In the genomic region with DNA sequence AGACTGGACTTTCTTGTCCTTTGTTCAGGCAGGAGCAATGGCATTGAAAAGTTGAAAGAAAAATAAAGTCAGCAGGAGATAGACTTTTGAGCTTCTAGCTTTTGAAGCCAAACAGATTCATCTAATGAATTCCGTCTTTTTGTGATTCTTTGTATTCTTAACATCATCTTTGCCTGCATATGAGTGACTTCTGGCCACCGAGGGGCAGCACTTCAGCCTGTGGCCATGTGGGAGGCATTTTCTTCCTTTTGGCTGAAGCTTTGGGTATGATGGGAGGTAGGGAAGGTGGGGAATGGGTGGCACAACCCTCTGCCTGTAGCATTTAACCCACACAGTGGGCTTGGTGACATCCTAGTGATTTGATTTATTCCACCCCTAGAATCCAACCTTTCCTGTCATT, we compare ENCODE assay signal across 1 cellular context.
TF ChIP-seq lines count a peak whose summit lies in the region.

No MANE protein-coding gene starts in this region.

TF ChIP-seq in liver, 16 proteins besides CTCF, POLR2A, EP300 and RAD21 (continued from another document):
- TF ChIP-seq, protein P1, sequence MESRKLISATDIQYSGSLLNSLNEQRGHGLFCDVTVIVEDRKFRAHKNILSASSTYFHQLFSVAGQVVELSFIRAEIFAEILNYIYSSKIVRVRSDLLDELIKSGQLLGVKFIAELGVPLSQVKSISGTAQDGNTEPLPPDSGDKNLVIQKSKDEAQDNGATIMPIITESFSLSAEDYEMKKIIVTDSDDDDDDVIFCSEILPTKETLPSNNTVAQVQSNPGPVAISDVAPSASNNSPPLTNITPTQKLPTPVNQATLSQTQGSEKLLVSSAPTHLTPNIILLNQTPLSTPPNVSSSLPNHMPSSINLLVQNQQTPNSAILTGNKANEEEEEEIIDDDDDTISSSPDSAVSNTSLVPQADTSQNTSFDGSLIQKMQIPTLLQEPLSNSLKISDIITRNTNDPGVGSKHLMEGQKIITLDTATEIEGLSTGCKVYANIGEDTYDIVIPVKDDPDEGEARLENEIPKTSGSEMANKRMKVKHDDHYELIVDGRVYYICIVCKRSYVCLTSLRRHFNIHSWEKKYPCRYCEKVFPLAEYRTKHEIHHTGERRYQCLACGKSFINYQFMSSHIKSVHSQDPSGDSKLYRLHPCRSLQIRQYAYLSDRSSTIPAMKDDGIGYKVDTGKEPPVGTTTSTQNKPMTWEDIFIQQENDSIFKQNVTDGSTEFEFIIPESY (IDR thresholded peaks at IDR 0.05) = no peak
- TF ChIP-seq NR2F2 (IDR thresholded peaks at IDR 0.05) = no peak
- TF ChIP-seq FOXA2 (IDR thresholded peaks at IDR 0.05) = no peak
- no peak for TF ChIP-seq YY1 (IDR thresholded peaks at IDR 0.05)
- no peak for TF ChIP-seq RXRA (IDR thresholded peaks at IDR 0.05)
- TF ChIP-seq HNF4G (IDR thresholded peaks at IDR 0.05) = no peak
- no peak for TF ChIP-seq GABPA (IDR thresholded peaks at IDR 0.05 in 1 of 2, conservative IDR thresholded peaks at IDR 0.05 in 1 of 2)
- TF ChIP-seq ATF3 (IDR thresholded peaks at IDR 0.05) = no peak
